In genomic region chr10:124741281-124741921, GRCh38 we compare ENCODE assay signal across 8 cellular contexts. TPM values are rescaled to one million over a fixed set of nuclear protein-coding genes. Genes with fewer than 3 reads are reported as not detected.
A peak's percentile ranks its signal among the peaks of the same experiment; 100 is the strongest.
DNase-seq lines count a peak whose midpoint lies in the region; ATAC-seq and TF ChIP-seq lines count a peak whose summit lies in the region.

No MANE protein-coding gene starts in this region.

- POLR2A ChIA-PET in activated B cell treated with CpG ODN at 0.5 μM for 24 hours (lab: Charles Lee) = interaction anchor here (0.6 to 5.2 kb wide), 35 partner anchors 10 to 280 kb away, joined by 3 to 312 read pairs (median 9); partner anchors contain the start of genes ABRAXAS2 and LHPP

- TF ChIP-seq CTCF in activated B cell treated with CpG ODN at 0.5 μM for 24 hours (IDR thresholded peaks at IDR 0.05) = peak; percentile 41
- peak; percentile 92 for TF ChIP-seq CTCF in chondrocyte (IDR thresholded peaks at IDR 0.05)

- DNase-seq in NCI-H2196 (lab: John Stamatoyannopoulos, UW; ENCODE audit: unreplicated experiment) (peak; percentile 60), NCI-H2196 treated with DMSO at 0.1 percent for 48 hours (lab: John Stamatoyannopoulos, UW; ENCODE audit: unreplicated experiment) (no peak), NCI-H2081 treated with DMSO at 0.1 percent for 48 hours (lab: John Stamatoyannopoulos, UW) (peak; percentile 19), activated B cell treated with CpG ODN at 0.5 μM for 24 hours (peak; percentile 67), chondrocyte (ENCODE audit: low spot score) (no peak), left colon (peak; percentile 85 to 94)
- DNase-seq in stimulated activated CD4-positive, alpha-beta T cell treated with anti-CD3 and anti-CD28 coated beads, Interleukin-1b, Interleukin-23, amount 100 ng/mL, for 48 hours = peak; percentile 68

- intact Hi-C loops in activated B cell treated with CpG ODN at 0.5 μM for 24 hours (cut with micrococcal nuclease) = loop anchor here (1.0 to 2.0 kb wide), 13 partner anchors 8 to 211 kb away; no protein-coding TSS in a partner anchor
- intact Hi-C loops in left colon (cut with DNase I, micrococcal nuclease) = loop anchor here (5.0 to 10.0 kb wide), 3 partner anchors 107 to 209 kb away; no protein-coding TSS in a partner anchor

- H3K9me3 Mint-ChIP-seq in activated B cell treated with CpG ODN at 0.5 μM for 24 hours = no peaks in the 10 kb centered on the region
- no peaks in the 10 kb centered on the region for H3K9me3 Mint-ChIP-seq in chondrocyte (ENCODE audit: low read depth)

- CTCF ChIA-PET in activated B cell treated with CpG ODN at 0.5 μM for 24 hours (lab: Charles Lee) = interaction anchor here (0.6 to 4.9 kb wide), 47 partner anchors 13 to 747 kb away, joined by 3 to 178 read pairs (median 9); no protein-coding TSS in a partner anchor

- peak overlapping the region; percentile 97 for H3K4me3 Mint-ChIP-seq in activated B cell treated with CpG ODN at 0.5 μM for 24 hours
- peak overlapping the region; percentile 50 for H3K4me3 Mint-ChIP-seq in chondrocyte (ENCODE audit: unreplicated experiment)

- ATAC-seq in HG02870 (IDR thresholded peaks at IDR 0.05; ENCODE audit: unreplicated experiment) (peak; percentile 41), activated B cell treated with CpG ODN at 0.5 μM for 24 hours (ENCODE audit: low read depth) (peak; percentile 54), left colon (peak; percentile 39)

- H3K27me3 Mint-ChIP-seq in activated B cell treated with CpG ODN at 0.5 μM for 24 hours = no peaks in the 10 kb centered on the region
- H3K27me3 Mint-ChIP-seq in chondrocyte (ENCODE audit: low read depth) = no peaks in the 10 kb centered on the region

- H3K4me1 Mint-ChIP-seq in activated B cell treated with CpG ODN at 0.5 μM for 24 hours = peaks cover 75% of the 10 kb centered on the region
- H3K4me1 Mint-ChIP-seq in chondrocyte (ENCODE audit: low read depth) = peaks cover 60% of the 10 kb centered on the region

- H3K27ac Mint-ChIP-seq in activated B cell treated with CpG ODN at 0.5 μM for 24 hours (peak overlapping the region; percentile 97), chondrocyte (ENCODE audit: unreplicated experiment) (no peak overlapping the region)

- peaks cover 20% of the 10 kb centered on the region for H3K36me3 Mint-ChIP-seq in activated B cell treated with CpG ODN at 0.5 μM for 24 hours (ENCODE audit: low read depth)
- no peaks in the 10 kb centered on the region for H3K36me3 Mint-ChIP-seq in chondrocyte (ENCODE audit: low read depth)

RNA-seq across cellular contexts. Expression of gene FAM53B, which starts 2.8 kb away (rescaled TPM):
- total RNA-seq in activated B cell treated with CpG ODN at 0.5 μM for 24 hours (70.9 and 73.9 TPM in 2 replicates), chondrocyte (16.1 to 18.2 TPM (median 17.6 TPM) in 3 replicates), left colon (10 to 100 TPM; 31.6 to 48.0 TPM)

RNA-seq across cellular contexts. Expression of gene EEF1AKMT2, which starts 50.3 kb away (rescaled TPM):
- total RNA-seq in activated B cell treated with CpG ODN at 0.5 μM for 24 hours (16.5 and 17.0 TPM in 2 replicates), chondrocyte (15.7 to 18.3 TPM (median 16.7 TPM) in 3 replicates), left colon (10 to 100 TPM; 15.6 to 18.0 TPM)

Comparison
In these comparisons a context has a peak if more than half of its experiments do, and no peak if none do; other contexts are left out.
1. DNase-seq: peak in NCI-H2196 (single experiment), NCI-H2081 treated with DMSO at 0.1 percent for 48 hours (single experiment), activated B cell treated with CpG ODN at 0.5 μM for 24 hours (single experiment), left colon (2 of 2) and stimulated activated CD4-positive, alpha-beta T cell treated with anti-CD3 and anti-CD28 coated beads, Interleukin-1b, Interleukin-23, amount 100 ng/mL, for 48 hours (single experiment); none in NCI-H2196 treated with DMSO at 0.1 percent for 48 hours (single experiment) and chondrocyte (single experiment).
2. Peak in every context shown above with its lines, with median percentiles within 50 percentile points of each other: ATAC-seq.